Comparison of ENCODE assay signal across 8 cellular contexts in genomic region chr15:43912991-43913927, GRCh38.
DNase-seq lines count a peak whose midpoint lies in the region; ATAC-seq and TF ChIP-seq lines count a peak whose summit lies in the region.

No MANE protein-coding gene starts in this region.

- H3K4me3 ChIP-seq in AG09309 (ENCODE audit: control insufficient read depth, low read depth, low read length): no peak overlapping the region
- H3K4me3 ChIP-seq in dorsolateral prefrontal cortex: no peak overlapping the region
- H3K4me3 ChIP-seq in mesodermal cell (ENCODE audit: extremely low read depth, insufficient read depth, low read length, poor library complexity, severe bottlenecking): no peak overlapping the region

- 85 to 97% methylated on average over 2 to 3 of the region's 4 CpGs for WGBS in mesodermal cell (ENCODE audit: insufficient coverage in 2 of 2), 2 experiments

- TF ChIP-seq CTCF in AG09309 (IDR thresholded peaks at IDR 0.05; ENCODE audit: control insufficient read depth, insufficient read depth, low read depth, low read length, missing control alignments) (no peak), dorsolateral prefrontal cortex (IDR thresholded peaks at IDR 0.05 in 54 of 56, conservative IDR thresholded peaks at IDR 0.05 in 2 of 56; ENCODE audit: low read depth in 1 of 56, partially characterized antibody in 56 of 56) (peak in 1 of 56 donors; percentile 22), GM20000 (IDR thresholded peaks at IDR 0.05; ENCODE audit: extremely low read depth, missing control alignments) (no peak)

- no peaks in the 10 kb centered on the region for H3K27me3 ChIP-seq in dorsolateral prefrontal cortex

- peaks cover 41% of the 10 kb centered on the region for H3K4me1 ChIP-seq in mesodermal cell (ENCODE audit: control insufficient read depth, insufficient read depth, low read length, poor library complexity, severe bottlenecking)

- intact Hi-C loops in dorsolateral prefrontal cortex (cut with DNase I): loop anchor here in 1 of 2 donors (5.0 kb wide), 2 partner anchors 114 to 154 kb away; no protein-coding TSS in a partner anchor

- no peak for ATAC-seq in HG03159 (IDR thresholded peaks at IDR 0.05; ENCODE audit: unreplicated experiment)
- ATAC-seq in HG02623 (IDR thresholded peaks at IDR 0.05; ENCODE audit: unreplicated experiment): no peak

- DNase-seq in AG09309 (ENCODE audit: low read depth) (peak; percentile 92), LHCN-M2 (ENCODE audit: low read depth) (peak; percentile 99), dorsolateral prefrontal cortex (peak in 7 of 10 donors; percentile 32 to 69 (median 59)), GM20000 (ENCODE audit: low spot score) (no peak)
- DNase-seq in activated CD8-positive, alpha-beta memory T cell treated with anti-CD3 and anti-CD28 coated beads, Interleukin-2, amount 50 U/mL, for 48 hours: no peak

- H3K27ac ChIP-seq in dorsolateral prefrontal cortex (peak overlapping the region in 57 of 59 donors; percentile 0 to 97 (median 78)), mesodermal cell (ENCODE audit: low read depth, low read length, severe bottlenecking) (peak overlapping the region; percentile 96)

- no peaks in the 10 kb centered on the region for H3K9me3 ChIP-seq in mesodermal cell (ENCODE audit: control insufficient read depth, low read length)

- no peaks in the 10 kb centered on the region for H3K36me3 ChIP-seq in mesodermal cell (ENCODE audit: control insufficient read depth, insufficient read depth, low read length)

Comparison
In these comparisons a context has a peak if more than half of its experiments do, and no peak if none do; other contexts are left out.
1. DNase-seq: peak in AG09309 (single experiment), LHCN-M2 (single experiment) and dorsolateral prefrontal cortex (7 of 10); none in GM20000 (single experiment) and activated CD8-positive, alpha-beta memory T cell treated with anti-CD3 and anti-CD28 coated beads, Interleukin-2, amount 50 U/mL, for 48 hours (single experiment).